ENCODE assay signal across 22 cellular contexts in genomic region chr19:7470540-7471305, GRCh38.
"Had no signal": no experiment of that assay in that cellular context is flagged by ENCODE, and none has a peak within 500 bp of the region (broad histone marks: within the 10 kb centered on the region; RNA-seq: fewer than 3 reads in every experiment).

No MANE protein-coding gene starts in this region.

- H3K4me1 Mint-ChIP-seq: endodermal cell, nephron had no signal

- H3K4me3 ChIP-seq: coronary artery, hepatocyte, lung, tibial artery, upper lobe of left lung, vagina had no signal

- H3K36me3 Mint-ChIP-seq: naive B cell had no signal

- H3K4me1 ChIP-seq: foreskin keratinocyte, tibial artery, upper lobe of left lung, vagina had no signal

- H3K27me3 Mint-ChIP-seq: naive B cell; progenitor cell of endocrine pancreas; stimulated activated naive CD8-positive, alpha-beta T cell treated with anti-CD3 and anti-CD28 coated beads, Interleukin-15, Interleukin-2, amounts not matched to agents 100 ng/mL and 50 ng/mL, for 24 hours had no signal

- H3K79me2 ChIP-seq: hepatocyte had no signal

- H3K9me3 Mint-ChIP-seq: endodermal cell; naive B cell; nephron; stimulated activated naive CD8-positive, alpha-beta T cell treated with anti-CD3 and anti-CD28 coated beads, Interleukin-15, Interleukin-2, amounts not matched to agents 100 ng/mL and 50 ng/mL, for 24 hours had no signal

- DNase-seq: effector CD4-positive, alpha-beta T cell; endodermal cell; erythroblast; foreskin keratinocyte; kidney; left cardiac atrium; left ventricle myocardium superior; mesendoderm; naive B cell; right cardiac atrium; small intestine; stimulated activated CD4-positive, alpha-beta T cell treated with anti-CD3 and anti-CD28 coated beads, Interleukin-12 subunit alpha, Interleukin-12 subunit beta, amount 100 ng/mL, for 4 hours; stimulated activated CD4-positive, alpha-beta T cell treated with anti-CD3 and anti-CD28 coated beads, Interleukin-2, amount 100 ng/mL, for 48 hours; tibial artery; upper lobe of left lung had no signal

- H3K4me3 Mint-ChIP-seq: endodermal cell; nephron; stimulated activated naive CD8-positive, alpha-beta T cell treated with anti-CD3 and anti-CD28 coated beads, Interleukin-15, Interleukin-2, amounts not matched to agents 100 ng/mL and 50 ng/mL, for 24 hours had no signal

- H2AFZ ChIP-seq: hepatocyte had no signal

- ATAC-seq: foreskin keratinocyte, left cardiac atrium, left ventricle myocardium superior had no signal

- H3K27me3 ChIP-seq: foreskin keratinocyte, hepatocyte, tibial artery, upper lobe of left lung, vagina had no signal

- H3K9me3 ChIP-seq: tibial artery, upper lobe of left lung, vagina had no signal

- H3K27ac ChIP-seq: coronary artery, foreskin keratinocyte, hepatocyte, tibial artery, upper lobe of left lung, vagina had no signal

- H3K27ac Mint-ChIP-seq: endodermal cell; nephron; progenitor cell of endocrine pancreas; stimulated activated naive CD8-positive, alpha-beta T cell treated with anti-CD3 and anti-CD28 coated beads, Interleukin-15, Interleukin-2, amounts not matched to agents 100 ng/mL and 50 ng/mL, for 24 hours had no signal

- H3K4me2 ChIP-seq: hepatocyte had no signal
